ENCODE assay signal across 16 cellular contexts in the genomic region with DNA sequence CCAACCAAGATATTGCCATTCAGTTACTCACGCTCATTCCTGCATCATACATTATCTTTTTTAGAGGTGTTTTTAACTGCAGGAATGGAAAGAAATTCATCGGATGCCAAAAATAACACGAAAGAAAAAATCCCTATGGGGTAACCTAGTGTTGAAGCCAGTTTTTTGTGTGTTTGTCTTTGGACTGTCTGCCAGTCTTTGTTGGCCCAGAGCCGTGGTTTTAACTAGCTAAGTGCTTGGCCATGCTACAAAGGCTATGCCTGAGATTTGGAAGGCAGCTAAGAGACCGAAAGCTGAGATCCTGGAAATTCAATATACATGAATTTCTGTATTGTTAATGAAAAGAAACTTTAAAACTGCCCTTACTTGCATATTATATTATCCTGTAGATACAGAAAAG.
"Had no signal": no experiment of that assay in that cellular context is flagged by ENCODE, and none has a peak within 500 bp of the region (broad histone marks: within the 10 kb centered on the region; RNA-seq: fewer than 3 reads in every experiment).

No MANE protein-coding gene starts in this region.

- H3K36me3 ChIP-seq: cardiac muscle cell, heart left ventricle, left ventricle myocardium inferior, tibial nerve, vagina, WERI-Rb-1 had no signal

- DNase-seq: activated CD4-positive, alpha-beta memory T cell treated with anti-CD3 and anti-CD28 coated beads, Interleukin-2, amount 10 ng/mL, durations not matched to agents 7 days and 5 days; activated CD4-positive, alpha-beta T cell treated with anti-CD3 and anti-CD28 coated beads for 36 hours; activated gamma-delta T cell; activated T-cell treated with anti-CD3 and anti-CD28 coated beads, Interleukin-2, amount 50 U/mL, for 48 hours; foreskin melanocyte; islet precursor cell; left ventricle myocardium inferior; mesendoderm; small intestine; T1000; WERI-Rb-1 had no signal

- H3K27ac ChIP-seq: cardiac muscle cell, heart left ventricle, left ventricle myocardium inferior, parathyroid adenoma, tibial nerve, vagina, WERI-Rb-1 had no signal

- H3K4me3 ChIP-seq: cardiac muscle cell, heart left ventricle, left ventricle myocardium inferior, tibial nerve, vagina had no signal

- H3K27me3 ChIP-seq: cardiac muscle cell, heart left ventricle, tibial nerve, vagina had no signal

- H3K9me3 ChIP-seq: vagina had no signal

- H3K4me1 ChIP-seq: heart left ventricle, left ventricle myocardium inferior, parathyroid adenoma, tibial nerve, vagina had no signal
